ENCODE assay signal across 8 cellular contexts in the genomic region with DNA sequence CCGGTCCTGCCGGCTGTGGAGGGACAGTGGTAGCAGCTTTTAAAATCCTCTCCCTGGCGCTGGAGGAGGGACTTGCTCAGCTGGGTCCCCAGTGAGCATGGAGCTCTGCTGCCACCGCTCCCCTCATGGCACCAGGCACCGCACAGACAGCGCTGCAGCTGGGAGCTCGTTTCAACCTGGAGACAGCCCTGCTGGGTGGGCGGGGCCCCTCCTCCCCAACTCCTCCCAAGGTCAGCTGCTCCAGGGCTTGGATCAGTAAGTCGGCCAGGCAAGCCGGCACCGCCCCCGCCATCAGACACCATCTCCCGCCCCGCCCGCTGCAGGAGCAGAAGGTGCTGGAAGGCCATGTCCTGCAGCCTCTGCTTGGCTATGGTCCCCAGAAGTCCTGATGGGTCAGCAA. TPM values are rescaled to one million over a fixed set of nuclear protein-coding genes. Genes with fewer than 3 reads are reported as not detected.
DNase-seq lines count a peak whose midpoint lies in the region; ATAC-seq and TF ChIP-seq lines count a peak whose summit lies in the region.

No MANE protein-coding gene starts in this region.

- no peaks in the 10 kb centered on the region for H3K27me3 ChIP-seq in CD8-positive, alpha-beta memory T cell (ENCODE audit: insufficient read depth, low read length, poor library complexity, severe bottlenecking)

- POLR2A ChIA-PET in CD8-positive, alpha-beta memory T cell (lab: Charles Lee), result interaction anchor here (0.9 kb wide), 1 partner anchor 67 kb away, joined by 3 read pairs; a partner anchor contains a TSS
- POLR2A ChIA-PET in GM10248 (lab: Yijun Ruan, JAX), result no interaction called here

- peaks cover 0 to 5% of the 10 kb centered on the region in 2 donors for H3K27me3 Mint-ChIP-seq in CD8-positive, alpha-beta memory T cell

- peaks cover 39 to 62% (median 50%) of the 10 kb centered on the region in 3 donors for H3K4me1 Mint-ChIP-seq in CD8-positive, alpha-beta memory T cell

- peak overlapping the region in 4 of 8 donors; percentile 42 to 81 (median 64) for H3K27ac Mint-ChIP-seq in CD8-positive, alpha-beta memory T cell

- peak overlapping the region; percentile 35 for H3K4me3 ChIP-seq in CD8-positive, alpha-beta memory T cell (ENCODE audit: low read length)

- peaks cover 0 to 3% (median 0%) of the 10 kb centered on the region in 3 donors for H3K36me3 Mint-ChIP-seq in CD8-positive, alpha-beta memory T cell

- H3K27ac ChIP-seq in CD8-positive, alpha-beta memory T cell (ENCODE audit: low read depth, low read length), result peak overlapping the region; percentile 33

- H3K36me3 ChIP-seq in CD8-positive, alpha-beta memory T cell (ENCODE audit: insufficient read depth, low read length), result no peaks in the 10 kb centered on the region

- no peak for TF ChIP-seq CTCF in GM10248 (IDR thresholded peaks at IDR 0.05; ENCODE audit: control extremely low read depth, extremely low read depth, low read depth, missing control alignments)

- H3K9me3 ChIP-seq in CD8-positive, alpha-beta memory T cell (ENCODE audit: low read length), result no peaks in the 10 kb centered on the region

- DNase-seq in CD8-positive, alpha-beta memory T cell, result no peak
- DNase-seq in NCI-H1694 treated with DMSO at 0.1 percent for 48 hours (lab: John Stamatoyannopoulos, UW), result peak; percentile 60
- DNase-seq in amygdala (lab: John Stamatoyannopoulos, UW), result peak in 43 of 56 donors; percentile 19 to 85 (median 47)
- peak; percentile 49 for DNase-seq in hepatic stellate cell (ENCODE audit: low spot score)
- peak; percentile 73 for DNase-seq in putamen (ENCODE audit: low spot score)
- DNase-seq in MV-4-11 (lab: John Stamatoyannopoulos, UW), result no peak
- no peak for DNase-seq in GM10248 (ENCODE audit: extremely low spot score)

- no peak for ATAC-seq in HG03097 (IDR thresholded peaks at IDR 0.05; ENCODE audit: low FRiP score, unreplicated experiment)

- CTCF ChIA-PET in CD8-positive, alpha-beta memory T cell (lab: Charles Lee), result interaction anchor here (1.5 to 3.3 kb wide), 4 partner anchors 11 to 182 kb away, joined by 4 to 10 read pairs (median 6); a partner anchor contains a TSS
- CTCF ChIA-PET in GM10248 (lab: Yijun Ruan, JAX), result interaction anchor here (1.3 to 5.4 kb wide), 3 partner anchors 9 to 40 kb away, joined by 3 to 34 read pairs (median 7); no protein-coding TSS in a partner anchor

- H3K9me3 Mint-ChIP-seq in CD8-positive, alpha-beta memory T cell, result no peaks in the 10 kb centered on the region

- H3K4me1 ChIP-seq in CD8-positive, alpha-beta memory T cell (ENCODE audit: insufficient read depth, low read length), result peaks cover 21% of the 10 kb centered on the region

- H3K4me3 Mint-ChIP-seq in CD8-positive, alpha-beta memory T cell, result peak overlapping the region; percentile 37 to 87 (median 73)

RNA-seq across cellular contexts. Expression of a gene that starts 16.4 kb away (rescaled TPM):
- total RNA-seq in CD8-positive, alpha-beta memory T cell, result 10 to 100 TPM; 12.9 to 13.2 TPM
- polyA plus RNA-seq in CD8-positive, alpha-beta memory T cell, result 14.8 TPM

RNA-seq across cellular contexts. Expression of a gene that starts 16.7 kb away (rescaled TPM):
- total RNA-seq in CD8-positive, alpha-beta memory T cell, result under 1 TPM in 1 of 2 experiments, not detected in 1; 0.07 TPM
- not detected for polyA plus RNA-seq in CD8-positive, alpha-beta memory T cell

Comparison
In these comparisons a context has a peak if more than half of its experiments do, and no peak if none do; other contexts are left out.
1. DNase-seq: peak in NCI-H1694 treated with DMSO at 0.1 percent for 48 hours (single experiment), amygdala (43 of 56), hepatic stellate cell (single experiment) and putamen (single experiment); none in CD8-positive, alpha-beta memory T cell (0 of 5), MV-4-11 (single experiment) and GM10248 (single experiment).